ENCODE assay signal across 16 cellular contexts in genomic region chr4:41835321-41835995, GRCh38.
A peak's percentile ranks its signal among the peaks of the same experiment; 100 is the strongest.
DNase-seq lines count a peak whose midpoint lies in the region; TF ChIP-seq lines count a peak whose summit lies in the region.
"Had no signal": no experiment of that assay in that cellular context is flagged by ENCODE, and none has a peak within 500 bp of the region (broad histone marks: within the 10 kb centered on the region; RNA-seq: fewer than 3 reads in every experiment).

No MANE protein-coding gene starts in this region.

- DNase-seq in BE2C: peak; percentile 88
- DNase-seq in NCI-H524 (lab: John Stamatoyannopoulos, UW): peak; percentile 90 to 93
- DNase-seq in SK-N-SH: peak; percentile 62
- peak; percentile 31 for DNase-seq in left kidney (ENCODE audit: low read depth, low spot score)
- DNase-seq in MG63: no peak
- DNase-seq in NCI-H1417 (lab: John Stamatoyannopoulos, UW): no peak
- no peak for DNase-seq in HT-29 (ENCODE audit: low spot score)
- DNase-seq: AML-193; C1 segment of cervical spinal cord; CD4-positive, alpha-beta T cell; DMS79; HCEC 1CT; IMR-90; KG1 had no signal

- TF ChIP-seq CTCF in BE2C (IDR thresholded peaks at IDR 0.05; ENCODE audit: low read depth, low read length): no peak
- TF ChIP-seq CTCF in SK-N-SH (IDR thresholded peaks at IDR 0.05): no peak

- H3K79me2 ChIP-seq in SK-N-SH (ENCODE audit: insufficient read depth): no peaks in the 10 kb centered on the region

- no peaks in the 10 kb centered on the region; the same call in 1 of the 2 replicates for H3K9me3 ChIP-seq in BE2C
- no peaks in the 10 kb centered on the region for H3K9me3 ChIP-seq in SK-N-SH
- no peaks in the 10 kb centered on the region for H3K9me3 ChIP-seq in MG63

- H3K27ac ChIP-seq in SK-N-SH (ENCODE audit: low read depth in 2 of 2, low read length in 1 of 2): peak overlapping the region in 1 of 2 experiments; percentile 99; a peak in 2 of 4 replicates
- H3K27ac ChIP-seq: 22Rv1 had no signal

- H4K20me1 ChIP-seq in SK-N-SH (ENCODE audit: insufficient read depth): no peaks in the 10 kb centered on the region

- H3K4me1 ChIP-seq in BE2C (peaks cover 56% of the 10 kb centered on the region), SK-N-SH (ENCODE audit: control insufficient read depth in 1 of 2, insufficient read depth in 2 of 2, low read depth in 1 of 2, low read length in 1 of 2) (peaks cover 0 to 24% of the 10 kb centered on the region in 2 experiments; a peak in 2 of 4 replicates)

- H3K9ac ChIP-seq in SK-N-SH: no peak overlapping the region

- no peaks in the 10 kb centered on the region; the same call in 1 of the 2 replicates for H3K36me3 ChIP-seq in BE2C
- H3K36me3 ChIP-seq in SK-N-SH (replicated peaks in 1 of 2; ENCODE audit: control insufficient read depth in 1 of 2, insufficient read depth in 2 of 2, low read length in 1 of 2): no peaks in the 10 kb centered on the region
- no peaks in the 10 kb centered on the region for H3K36me3 ChIP-seq in MG63

- POLR2A ChIA-PET in SK-N-SH (lab: Yijun Ruan, JAX): interaction anchor here (0.6 to 3.9 kb wide), 13 partner anchors 9 to 87 kb away, joined by 3 to 39 read pairs (median 6); partner anchors contain the start of gene PHOX2B

- CTCF ChIA-PET in SK-N-SH (lab: Yijun Ruan, JAX): interaction anchor here (1.0 to 2.2 kb wide), 5 partner anchors 42 to 87 kb away, joined by 3 to 9 read pairs (median 5); partner anchors contain the start of gene PHOX2B

- no peak overlapping the region for H3K4me3 ChIP-seq in BE2C (ENCODE audit: low read depth, low read length)
- no peak overlapping the region for H3K4me3 ChIP-seq in SK-N-SH (ENCODE audit: low read depth in 2 of 2, low read length in 1 of 2)
- no peak overlapping the region for H3K4me3 ChIP-seq in MG63
- H3K4me3 ChIP-seq: GM12878 had no signal

- H2AFZ ChIP-seq in SK-N-SH (ENCODE audit: low read depth): no peak overlapping the region

- H3K9me2 ChIP-seq in SK-N-SH: no peaks in the 10 kb centered on the region

- TF ChIP-seq RAD21 in SK-N-SH (IDR thresholded peaks at IDR 0.05; ENCODE audit: low read length): peak; percentile 29; the same call in 1 of the 2 replicates

- H3K4me2 ChIP-seq in SK-N-SH: no peak overlapping the region

- no peaks in the 10 kb centered on the region for H3F3A ChIP-seq in SK-N-SH (replicated peaks; ENCODE audit: insufficient read depth)

- H3K27me3 ChIP-seq in BE2C (no peaks in the 10 kb centered on the region), SK-N-SH (ENCODE audit: insufficient read depth) (no peaks in the 10 kb centered on the region), MG63 (no peaks in the 10 kb centered on the region)

- 13% methylated on average over 3 of the region's 3 CpGs for WGBS in SK-N-SH (ENCODE audit: low lambda C conversion rate)

- peak in 1 of 2 experiments; percentile 97; a peak in 2 of 4 replicates for TF ChIP-seq EP300 in SK-N-SH (IDR thresholded peaks at IDR 0.05; ENCODE audit: borderline replicate concordance in 1 of 2, low read depth in 1 of 2, low read length in 1 of 2)

TF ChIP-seq in SK-N-SH, 30 proteins besides CTCF, POLR2A, EP300 and RAD21:
- TF ChIP-seq CHD2 (IDR thresholded peaks at IDR 0.05; ENCODE audit: low read length, partially characterized antibody): peak; percentile 92
- TF ChIP-seq, protein P1, sequence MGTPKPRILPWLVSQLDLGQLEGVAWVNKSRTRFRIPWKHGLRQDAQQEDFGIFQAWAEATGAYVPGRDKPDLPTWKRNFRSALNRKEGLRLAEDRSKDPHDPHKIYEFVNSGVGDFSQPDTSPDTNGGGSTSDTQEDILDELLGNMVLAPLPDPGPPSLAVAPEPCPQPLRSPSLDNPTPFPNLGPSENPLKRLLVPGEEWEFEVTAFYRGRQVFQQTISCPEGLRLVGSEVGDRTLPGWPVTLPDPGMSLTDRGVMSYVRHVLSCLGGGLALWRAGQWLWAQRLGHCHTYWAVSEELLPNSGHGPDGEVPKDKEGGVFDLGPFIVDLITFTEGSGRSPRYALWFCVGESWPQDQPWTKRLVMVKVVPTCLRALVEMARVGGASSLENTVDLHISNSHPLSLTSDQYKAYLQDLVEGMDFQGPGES (IDR thresholded peaks at IDR 0.05; ENCODE audit: low read depth, low read length): no peak
- peak; percentile 99 for TF ChIP-seq RCOR1 (IDR thresholded peaks at IDR 0.05; ENCODE audit: low read length)
- no peak for TF ChIP-seq RXRA (IDR thresholded peaks at IDR 0.05; ENCODE audit: borderline replicate concordance, low read depth)
- TF ChIP-seq ELF1 (IDR thresholded peaks at IDR 0.05): no peak
- TF ChIP-seq POLR2AphosphoS5 (IDR thresholded peaks at IDR 0.05; ENCODE audit: low read depth, low read length): peak; percentile 65; the same call in 1 of the 2 replicates
- 0 out of 2 replicates have a peak, but pooled peaks have one; percentile 32 for TF ChIP-seq NFIC (IDR thresholded peaks at IDR 0.05; ENCODE audit: borderline replicate concordance)
- TF ChIP-seq GATA2 (CRISPR knock-in tag; IDR thresholded peaks at IDR 0.05): peak; percentile 98
- TF ChIP-seq TCF12 (IDR thresholded peaks at IDR 0.05): peak; percentile 79
- TF ChIP-seq FOXJ3 (CRISPR knock-in tag; IDR thresholded peaks at IDR 0.05): peak; percentile 77; the same call in 1 of the 2 replicates
- no peak for TF ChIP-seq GABPA (IDR thresholded peaks at IDR 0.05; ENCODE audit: low read depth)
- no peak for TF ChIP-seq MEF2A (IDR thresholded peaks at IDR 0.05; ENCODE audit: borderline replicate concordance, low read depth)
- TF ChIP-seq, protein P2, sequence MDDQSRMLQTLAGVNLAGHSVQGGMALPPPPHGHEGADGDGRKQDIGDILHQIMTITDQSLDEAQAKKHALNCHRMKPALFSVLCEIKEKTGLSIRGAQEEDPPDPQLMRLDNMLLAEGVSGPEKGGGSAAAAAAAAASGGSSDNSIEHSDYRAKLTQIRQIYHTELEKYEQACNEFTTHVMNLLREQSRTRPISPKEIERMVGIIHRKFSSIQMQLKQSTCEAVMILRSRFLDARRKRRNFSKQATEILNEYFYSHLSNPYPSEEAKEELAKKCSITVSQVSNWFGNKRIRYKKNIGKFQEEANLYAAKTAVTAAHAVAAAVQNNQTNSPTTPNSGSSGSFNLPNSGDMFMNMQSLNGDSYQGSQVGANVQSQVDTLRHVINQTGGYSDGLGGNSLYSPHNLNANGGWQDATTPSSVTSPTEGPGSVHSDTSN (IDR thresholded peaks at IDR 0.05): peak; percentile 34
- TF ChIP-seq TEAD4 (IDR thresholded peaks at IDR 0.05; ENCODE audit: borderline replicate concordance, insufficient read depth): peak; percentile 63; the same call in 1 of the 2 replicates
- TF ChIP-seq, protein P3, sequence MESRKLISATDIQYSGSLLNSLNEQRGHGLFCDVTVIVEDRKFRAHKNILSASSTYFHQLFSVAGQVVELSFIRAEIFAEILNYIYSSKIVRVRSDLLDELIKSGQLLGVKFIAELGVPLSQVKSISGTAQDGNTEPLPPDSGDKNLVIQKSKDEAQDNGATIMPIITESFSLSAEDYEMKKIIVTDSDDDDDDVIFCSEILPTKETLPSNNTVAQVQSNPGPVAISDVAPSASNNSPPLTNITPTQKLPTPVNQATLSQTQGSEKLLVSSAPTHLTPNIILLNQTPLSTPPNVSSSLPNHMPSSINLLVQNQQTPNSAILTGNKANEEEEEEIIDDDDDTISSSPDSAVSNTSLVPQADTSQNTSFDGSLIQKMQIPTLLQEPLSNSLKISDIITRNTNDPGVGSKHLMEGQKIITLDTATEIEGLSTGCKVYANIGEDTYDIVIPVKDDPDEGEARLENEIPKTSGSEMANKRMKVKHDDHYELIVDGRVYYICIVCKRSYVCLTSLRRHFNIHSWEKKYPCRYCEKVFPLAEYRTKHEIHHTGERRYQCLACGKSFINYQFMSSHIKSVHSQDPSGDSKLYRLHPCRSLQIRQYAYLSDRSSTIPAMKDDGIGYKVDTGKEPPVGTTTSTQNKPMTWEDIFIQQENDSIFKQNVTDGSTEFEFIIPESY (IDR thresholded peaks at IDR 0.05; ENCODE audit: borderline replicate concordance, low read depth): no peak
- TF ChIP-seq TAF1 (IDR thresholded peaks at IDR 0.05; ENCODE audit: borderline replicate concordance, low read depth, low read length): no peak
- no peak for TF ChIP-seq RFX5 (IDR thresholded peaks at IDR 0.05; ENCODE audit: low read length)
- no peak for TF ChIP-seq USF2 (IDR thresholded peaks at IDR 0.05; ENCODE audit: borderline replicate concordance, low read depth, low read length)
- peak; percentile 47; the same call in 1 of the 2 replicates for TF ChIP-seq MXI1 (IDR thresholded peaks at IDR 0.05; ENCODE audit: low read depth, low read length)

Comparison
In these comparisons a context has a peak if more than half of its experiments do, and no peak if none do; other contexts are left out.
1. DNase-seq: peak in BE2C (single experiment), NCI-H524 (2 of 2), SK-N-SH (single experiment) and left kidney (single experiment); none in MG63 (single experiment), NCI-H1417 (0 of 3) and HT-29 (single experiment).